In genomic region chr7:46590918-46591905, GRCh38 we compare ENCODE assay signal across 8 cellular contexts.
DNase-seq lines count a peak whose midpoint lies in the region; TF ChIP-seq lines count a peak whose summit lies in the region.
"Not testable (repeated sequence)": the region's sequence is repeated elsewhere in the genome, so short reads cannot be mapped to it uniquely, and the experiment has no call there.

No MANE protein-coding gene starts in this region.

- not testable (repeated sequence) for H3F3A ChIP-seq in smooth muscle cell (ENCODE audit: low read depth)

- DNase-seq in DMS153 treated with DMSO at 0.1 percent for 48 hours (lab: John Stamatoyannopoulos, UW; ENCODE audit: unreplicated experiment): peak; percentile 7
- DNase-seq in HK-2 (ENCODE audit: unreplicated experiment): peak; percentile 13
- peak; percentile 46 for DNase-seq in NCI-H1105 treated with DMSO at 0.1 percent for 48 hours (lab: John Stamatoyannopoulos, UW)
- DNase-seq in RPMI7951 (ENCODE audit: low read depth): peak; percentile 42
- DNase-seq in mammary epithelial cell: peak; percentile 11
- peak; percentile 61 for DNase-seq in hepatocyte (ENCODE audit: low spot score)
- peak; percentile 77 for DNase-seq in myocyte (ENCODE audit: low read depth)
- not testable (repeated sequence) for DNase-seq in smooth muscle cell (lab: John Stamatoyannopoulos, UW; ENCODE audit: unreplicated experiment)

- H3K9ac ChIP-seq in mammary epithelial cell (ENCODE audit: insufficient read depth, low read length); smooth muscle cell (ENCODE audit: low read depth): not testable (repeated sequence)

- not testable (repeated sequence) for H3K36me3 ChIP-seq in mammary epithelial cell (ENCODE audit: insufficient read depth, low read length); hepatocyte (replicated peaks; ENCODE audit: insufficient read depth, low read depth); smooth muscle cell (ENCODE audit: low read depth)

- not testable (repeated sequence) for H3K9me3 ChIP-seq in mammary epithelial cell (replicated peaks; ENCODE audit: insufficient read depth, low read length); hepatocyte (ENCODE audit: low read depth); smooth muscle cell (replicated peaks; ENCODE audit: low read depth)

- H2AFZ ChIP-seq in mammary epithelial cell (ENCODE audit: low read depth, low read length): not testable (repeated sequence)
- H2AFZ ChIP-seq in hepatocyte: peak overlapping the region; percentile 51
- peak overlapping the region; percentile 55 for H2AFZ ChIP-seq in smooth muscle cell (ENCODE audit: low read depth)

- TF ChIP-seq CTCF in mammary epithelial cell (conservative IDR thresholded peaks at IDR 0.05 in 1 of 2, IDR thresholded peaks at IDR 0.05 in 1 of 2; ENCODE audit: extremely low read depth in 1 of 2, insufficient read depth in 1 of 2, low read depth in 1 of 2, low read length in 2 of 2); hepatocyte (IDR thresholded peaks at IDR 0.05; ENCODE audit: poor library complexity); smooth muscle cell (IDR thresholded peaks at IDR 0.05; ENCODE audit: borderline replicate concordance, insufficient read depth, poor library complexity, severe bottlenecking): not testable (repeated sequence)

- H4K20me1 ChIP-seq in mammary epithelial cell (ENCODE audit: insufficient read depth, low read length); hepatocyte (ENCODE audit: insufficient read depth, poor library complexity, severe bottlenecking); smooth muscle cell (ENCODE audit: low read depth): not testable (repeated sequence)

- not testable (repeated sequence) for H3K4me2 ChIP-seq in mammary epithelial cell (ENCODE audit: insufficient read depth, low read depth, low read length)
- H3K4me2 ChIP-seq in hepatocyte (peak overlapping the region; percentile 43), smooth muscle cell (peak overlapping the region; percentile 54)

- 75% methylated on average over 8 of the region's 10 CpGs for WGBS in mammary epithelial cell (ENCODE audit: low coverage, missing lambda C conversion rate)
- 63% methylated on average over 10 of the region's 10 CpGs for WGBS in hepatocyte (ENCODE audit: low lambda C conversion rate, missing lambda C conversion rate)
- WGBS in smooth muscle cell (ENCODE audit: low lambda C conversion rate): 65% methylated on average over 10 of the region's 10 CpGs

- H3K79me2 ChIP-seq in mammary epithelial cell (ENCODE audit: insufficient read depth, low read length); hepatocyte; smooth muscle cell (ENCODE audit: low read depth): not testable (repeated sequence)

- not testable (repeated sequence) for H3K27ac ChIP-seq in mammary epithelial cell (ENCODE audit: insufficient read depth, low read depth, low read length)
- peak overlapping the region; percentile 88 for H3K27ac ChIP-seq in hepatocyte
- peak overlapping the region; percentile 12 for H3K27ac ChIP-seq in smooth muscle cell (ENCODE audit: low read depth)

- in situ Hi-C loops in mammary epithelial cell (cut with MboI; ENCODE audit: low sequenced_read_pairs in 2 of 2): not testable (repeated sequence)

- not testable (repeated sequence) for BruUV-seq in mammary epithelial cell (replicated peaks; lab: Mats Ljungman, UMichigan)

- not testable (repeated sequence) for H3K4me3 ChIP-seq in mammary epithelial cell (replicated peaks in 1 of 3; ENCODE audit: insufficient read depth in 1 of 3, low read depth in 2 of 3, low read length in 3 of 3); hepatocyte; smooth muscle cell

- CTCF ChIA-PET in mammary epithelial cell (lab: Charles Lee; ENCODE audit: low non-redundant PET): not testable (repeated sequence)

- not testable (repeated sequence) for H3K4me1 ChIP-seq in mammary epithelial cell (ENCODE audit: insufficient read depth, low read length); smooth muscle cell (ENCODE audit: low read depth)
- H3K4me1 ChIP-seq in hepatocyte (ENCODE audit: insufficient read depth): peaks cover 13% of the 10 kb centered on the region

- H3K27me3 ChIP-seq in mammary epithelial cell (ENCODE audit: insufficient read depth, low read length); hepatocyte; smooth muscle cell (ENCODE audit: low read depth): not testable (repeated sequence)

- dilution Hi-C loops in mammary epithelial cell (cut with HindIII; ENCODE audit: low sequenced_read_pairs): not testable (repeated sequence)

- not testable (repeated sequence) for H3K9me2 ChIP-seq in hepatocyte (replicated peaks; ENCODE audit: insufficient read depth)

- intact Hi-C loops in mammary epithelial cell (cut with micrococcal nuclease): not testable (repeated sequence)
